15 cellular contexts compared by ENCODE assay signal in the genomic region with DNA sequence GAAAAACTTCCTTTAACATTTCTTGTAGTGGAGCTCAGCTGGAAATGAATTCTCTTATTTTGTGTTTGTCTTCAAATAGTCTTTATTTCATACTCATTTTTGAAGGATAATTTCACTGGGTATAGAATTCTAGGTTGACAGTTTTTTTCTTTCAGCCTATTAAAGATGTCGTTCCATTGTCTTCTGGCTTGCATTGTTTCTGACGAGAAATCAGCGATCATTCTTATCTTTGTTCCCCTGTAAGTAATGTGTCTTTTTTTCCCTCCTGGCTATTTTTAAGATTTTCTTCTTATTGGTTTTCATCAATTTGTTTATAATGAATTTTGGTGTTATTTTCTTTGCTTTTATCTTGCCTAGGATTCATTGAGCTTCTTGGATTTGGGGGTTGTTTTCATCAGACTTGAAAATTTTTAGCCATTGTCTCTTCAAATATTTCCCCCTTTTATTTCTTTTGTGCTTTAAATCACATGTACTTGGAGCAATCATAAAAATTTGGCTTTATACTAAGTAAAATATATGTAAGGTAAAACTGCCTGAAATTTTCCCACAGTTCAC.
"Had no signal": no experiment of that assay in that cellular context is flagged by ENCODE, and none has a peak within 500 bp of the region (broad histone marks: within the 10 kb centered on the region; RNA-seq: fewer than 3 reads in every experiment).

No MANE protein-coding gene starts in this region.

- H3K27ac Mint-ChIP-seq: nephron progenitor cell had no signal

- H3K27ac ChIP-seq: epithelial cell of prostate, hepatocyte, sigmoid colon, testis, upper lobe of right lung had no signal

- H3K4me2 ChIP-seq: hepatocyte had no signal

- H3K27me3 ChIP-seq: hepatocyte, sigmoid colon, testis, upper lobe of right lung had no signal

- H3K4me3 ChIP-seq: hepatocyte, sigmoid colon, testis, upper lobe of right lung had no signal

- H3K9me3 ChIP-seq: testis had no signal

- H2AFZ ChIP-seq: hepatocyte had no signal

- H3K36me3 ChIP-seq: sigmoid colon, upper lobe of right lung had no signal

- H3K4me1 ChIP-seq: sigmoid colon, testis, upper lobe of right lung had no signal

- H3K79me2 ChIP-seq: hepatocyte had no signal

- DNase-seq: activated naive CD4-positive, alpha-beta T cell treated with anti-CD3 and anti-CD28 coated beads, Interleukin-2, amount 50 U/mL, for 16 hours; activated T-cell treated with anti-CD3 and anti-CD28 coated beads, Interleukin-2, amount 50 U/mL, for 1 hour; caudate nucleus; cortex of kidney; effector memory CD4-positive, alpha-beta T cell; kidney glomerular epithelial cell; nephron progenitor cell; sigmoid colon; stimulated activated CD4-positive, alpha-beta T cell treated with anti-CD3 and anti-CD28 coated beads, Interleukin-4, amount 100 ng/mL, for 1 hour; stimulated activated CD8-positive, alpha-beta memory T cell treated with anti-CD3 and anti-CD28 coated beads, Interleukin-4, amount 100 ng/mL, for 48 hours; stimulated activated naive CD8-positive, alpha-beta T cell treated with anti-CD3 and anti-CD28 coated beads, Interleukin-15, Interleukin-2, amounts not matched to agents 100 U/mL and 50 U/mL, for 24 hours; testis; upper lobe of right lung had no signal

- H3K4me1 Mint-ChIP-seq: nephron progenitor cell had no signal

- H3K4me3 Mint-ChIP-seq: nephron progenitor cell had no signal
